In the genomic region with DNA sequence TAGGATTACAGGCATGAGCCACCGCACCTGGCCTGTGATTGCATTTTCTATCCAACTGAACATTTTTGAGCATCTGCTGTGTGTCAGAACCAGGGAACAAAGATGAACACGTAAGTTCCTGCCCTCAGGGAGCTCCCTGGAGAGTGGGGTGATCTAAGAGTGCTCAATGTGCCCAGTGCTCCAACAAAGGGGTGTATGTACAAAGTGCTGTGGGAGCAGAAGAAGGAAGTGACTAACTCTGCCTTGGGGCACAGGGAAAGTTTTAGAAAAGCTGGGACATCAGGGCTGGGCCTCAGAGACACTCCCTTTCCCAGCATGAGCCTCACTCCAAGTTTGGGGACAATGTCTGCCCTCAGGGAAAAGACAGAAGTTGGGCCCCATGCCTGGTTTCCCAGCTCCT, we compare ENCODE assay signal across 21 cellular contexts. TPM values are rescaled to one million over a fixed set of nuclear protein-coding genes. Genes with fewer than 3 reads are reported as not detected.
DNase-seq lines count a peak whose midpoint lies in the region; ATAC-seq and TF ChIP-seq lines count a peak whose summit lies in the region.
"Had no signal": no experiment of that assay in that cellular context is flagged by ENCODE, and none has a peak within 500 bp of the region (broad histone marks: within the 10 kb centered on the region; RNA-seq: fewer than 3 reads in every experiment).

No MANE protein-coding gene starts in this region.

- DNase-seq in MCF 10A (ENCODE audit: unreplicated experiment) (peak; percentile 98), breast epithelium (ENCODE audit: low spot score in 2 of 2) (no peak), RWPE2 (ENCODE audit: low spot score) (no peak), trophoblast cell (no peak), putamen (ENCODE audit: low spot score) (no peak), Calu3 (no peak)
- DNase-seq: Caco-2; CD4-positive, alpha-beta memory T cell; DND-41; NCI-H1092 treated with DMSO at 0.1 percent for 48 hours; NCI-H1436 treated with DMSO at 0.1 percent for 48 hours; NCI-H1930; NK-92 treated with Interleukin-12 subunit alpha and Interleukin-12 subunit beta, amount 100 ng/mL, for 24 hours; Peyer's patch; Right ventricle myocardium superior had no signal

- no peak overlapping the region for H2BK5ac ChIP-seq in trophoblast cell (ENCODE audit: low read depth, low read length, poor library complexity)

- no peaks in the 10 kb centered on the region for H3K79me2 ChIP-seq in trophoblast cell (ENCODE audit: control insufficient read depth, insufficient read depth, low read length, poor library complexity)

- no peak overlapping the region for H3K9ac ChIP-seq in trophoblast cell (ENCODE audit: low read length)
- H3K9ac ChIP-seq: BLaER1 treated with 17β-estradiol and CSF1 and Interleukin-3, amounts not matched to agents 10 nM and 100 nM had no signal

- CTCF ChIA-PET in MCF 10A (lab: Yijun Ruan, JAX) (interaction anchor here (0.7 to 1.2 kb wide), 3 partner anchors 11 to 53 kb away, joined by 3 to 4 read pairs (median 4); no protein-coding TSS in a partner anchor), Calu3 (lab: Charles Lee) (no interaction called here)

- H3K36me3 Mint-ChIP-seq in MCF 10A (ENCODE audit: insufficient read depth, unreplicated experiment) (peaks cover 4% of the 10 kb centered on the region), Calu3 (ENCODE audit: insufficient read depth, unreplicated experiment) (no peaks in the 10 kb centered on the region)
- H3K36me3 Mint-ChIP-seq: CD4-positive, alpha-beta memory T cell had no signal

- H3K4me3 Mint-ChIP-seq in MCF 10A (ENCODE audit: unreplicated experiment) = peak overlapping the region; percentile 34
- H3K4me3 Mint-ChIP-seq in Calu3 (ENCODE audit: low read depth, unreplicated experiment) = no peak overlapping the region
- H3K4me3 Mint-ChIP-seq: CD4-positive, alpha-beta memory T cell had no signal

- BruUV-seq in MCF 10A (replicated peaks; lab: Mats Ljungman, UMichigan) (no TSS peak), Calu3 (replicated peaks; lab: Mats Ljungman, UMichigan) (no TSS peak)

- H4K8ac ChIP-seq in trophoblast cell (ENCODE audit: low read depth, low read length) = no peak overlapping the region

- peak overlapping the region; percentile 73 for H2BK12ac ChIP-seq in trophoblast cell (ENCODE audit: low read length)

- H3K4me1 ChIP-seq in breast epithelium = no peaks in the 10 kb centered on the region
- H3K4me1 ChIP-seq in RWPE2 (ENCODE audit: insufficient read depth, poor library complexity, severe bottlenecking) = peaks cover 37% of the 10 kb centered on the region
- H3K4me1 ChIP-seq in trophoblast cell (ENCODE audit: control insufficient read depth in 1 of 2, insufficient read depth in 2 of 2, low read length in 2 of 2) = peaks cover 6 to 8% of the 10 kb centered on the region in 2 experiments
- H3K4me1 ChIP-seq: Peyer's patch had no signal

- peak overlapping the region; percentile 41 for H2AK5ac ChIP-seq in trophoblast cell (ENCODE audit: low read length)

- peak; percentile 78 for ATAC-seq in RWPE2 (ENCODE audit: low read depth)
- ATAC-seq in esophagus mucosa = peak; percentile 96
- no peak for ATAC-seq in HG03025 (IDR thresholded peaks at IDR 0.05; ENCODE audit: low FRiP score, unreplicated experiment)

- TF ChIP-seq POLR2A in breast epithelium (IDR thresholded peaks at IDR 0.05) = no peak

- H3K27me3 ChIP-seq in breast epithelium (no peaks in the 10 kb centered on the region), RWPE2 (ENCODE audit: insufficient read depth, poor library complexity, severe bottlenecking) (no peaks in the 10 kb centered on the region), trophoblast cell (ENCODE audit: insufficient read depth, low read length) (no peaks in the 10 kb centered on the region)
- H3K27me3 ChIP-seq: BLaER1 treated with 17β-estradiol and CSF1 and Interleukin-3, amounts not matched to agents 10 nM and 100 nM; Peyer's patch had no signal

- no peaks in the 10 kb centered on the region for H3K27me3 Mint-ChIP-seq in MCF 10A (ENCODE audit: insufficient read depth, unreplicated experiment)
- no peaks in the 10 kb centered on the region for H3K27me3 Mint-ChIP-seq in Calu3 (ENCODE audit: unreplicated experiment)

- no peak overlapping the region for H3K4me2 ChIP-seq in trophoblast cell (ENCODE audit: low read length)

- H3K79me1 ChIP-seq in trophoblast cell (ENCODE audit: low read length) = no peaks in the 10 kb centered on the region

- H3K18ac ChIP-seq in trophoblast cell (ENCODE audit: low read length) = no peak overlapping the region

- H3K4me3 ChIP-seq in breast epithelium (no peak overlapping the region), RWPE2 (ENCODE audit: severe bottlenecking) (no peak overlapping the region), trophoblast cell (ENCODE audit: low read depth, low read length) (no peak overlapping the region)
- H3K4me3 ChIP-seq: BLaER1 treated with 17β-estradiol and CSF1 and Interleukin-3, amounts not matched to agents 10 nM and 100 nM; HAP-1; Peyer's patch had no signal

- no peak overlapping the region for H4K91ac ChIP-seq in trophoblast cell (ENCODE audit: low read depth, low read length)

- TF ChIP-seq CTCF in MCF 10A (IDR thresholded peaks at IDR 0.05; ENCODE audit: unreplicated experiment) (no peak), breast epithelium (IDR thresholded peaks at IDR 0.05) (no peak), RWPE2 (IDR thresholded peaks at IDR 0.05; ENCODE audit: poor library complexity, severe bottlenecking) (no peak), Calu3 (IDR thresholded peaks at IDR 0.05; ENCODE audit: unreplicated experiment) (no peak)

- H3K9me3 ChIP-seq in breast epithelium (no peaks in the 10 kb centered on the region), RWPE2 (ENCODE audit: severe bottlenecking) (no peaks in the 10 kb centered on the region), trophoblast cell (ENCODE audit: insufficient read depth, low read depth, low read length) (no peaks in the 10 kb centered on the region)
- H3K9me3 ChIP-seq: BLaER1 treated with 17β-estradiol and CSF1 and Interleukin-3, amounts not matched to agents 10 nM and 100 nM; Caco-2; HAP-1; Peyer's patch had no signal

- H3K27ac ChIP-seq in breast epithelium (no peak overlapping the region), RWPE2 (ENCODE audit: poor library complexity, severe bottlenecking) (peak overlapping the region; percentile 80), trophoblast cell (ENCODE audit: low read depth, low read length) (no peak overlapping the region)
- H3K27ac ChIP-seq: 22Rv1; BLaER1 treated with 17β-estradiol and CSF1 and Interleukin-3, amounts not matched to agents 10 nM and 100 nM; Peyer's patch had no signal

- no peak overlapping the region for H3K14ac ChIP-seq in trophoblast cell (ENCODE audit: low read length)

- WGBS in trophoblast cell (ENCODE audit: extremely low coverage, insufficient coverage, insufficient read length) = no CpG with 5 or more reads among the region's 2 CpGs

- H2BK120ac ChIP-seq in trophoblast cell (ENCODE audit: insufficient read depth, low read length, poor library complexity) = no peak overlapping the region

- intact Hi-C loops in MCF 10A (cut with micrococcal nuclease) = no loop called here
- intact Hi-C loops in breast epithelium (cut with DNase I; ENCODE audit: low total_unique reads) = no loop called here
- intact Hi-C loops in Calu3 (cut with micrococcal nuclease; ENCODE audit: unreplicated experiment) = no loop called here

- H3K36me3 ChIP-seq in breast epithelium (no peaks in the 10 kb centered on the region), RWPE2 (ENCODE audit: low read depth) (no peaks in the 10 kb centered on the region), trophoblast cell (ENCODE audit: control insufficient read depth in 1 of 2, insufficient read depth in 2 of 2, low read length in 2 of 2) (no peaks in the 10 kb centered on the region)
- H3K36me3 ChIP-seq: BLaER1 treated with 17β-estradiol and CSF1 and Interleukin-3, amounts not matched to agents 10 nM and 100 nM; HAP-1; Peyer's patch had no signal

- H2AFZ ChIP-seq in trophoblast cell (ENCODE audit: insufficient read depth, low read length, poor library complexity) = no peak overlapping the region

- POLR2A ChIA-PET in MCF 10A (lab: Yijun Ruan, JAX) = interaction anchor here (0.7 to 14.4 kb wide), 10 partner anchors 9 to 535 kb away, joined by 3 to 269 read pairs (median 6); a partner anchor contains a TSS

- H3K4ac ChIP-seq in trophoblast cell (ENCODE audit: low read depth, low read length) = no peak overlapping the region

- no peak overlapping the region for H4K12ac ChIP-seq in trophoblast cell (ENCODE audit: low read depth, low read length)

- peaks cover 29% of the 10 kb centered on the region for H3K4me1 Mint-ChIP-seq in MCF 10A (ENCODE audit: insufficient read depth, unreplicated experiment)
- H3K4me1 Mint-ChIP-seq in Calu3 (ENCODE audit: low read depth, unreplicated experiment) = peaks cover 9% of the 10 kb centered on the region
- H3K4me1 Mint-ChIP-seq: CD4-positive, alpha-beta memory T cell had no signal

- H3K9me3 Mint-ChIP-seq in MCF 10A (ENCODE audit: unreplicated experiment) (no peaks in the 10 kb centered on the region), Calu3 (ENCODE audit: low read depth, unreplicated experiment) (no peaks in the 10 kb centered on the region)
- H3K9me3 Mint-ChIP-seq: CD4-positive, alpha-beta memory T cell had no signal

- H3K23ac ChIP-seq in trophoblast cell (ENCODE audit: low read length) = no peak overlapping the region

- peak overlapping the region; percentile 2 for H3K27ac Mint-ChIP-seq in MCF 10A (ENCODE audit: low read depth, unreplicated experiment)
- no peak overlapping the region for H3K27ac Mint-ChIP-seq in Calu3 (ENCODE audit: unreplicated experiment)
- H3K27ac Mint-ChIP-seq: CD4-positive, alpha-beta memory T cell had no signal

RNA-seq across cellular contexts. Expression of a gene that starts 27.6 kb away (rescaled TPM):
- 68.3 and 93.5 TPM in 2 replicates for total RNA-seq in MCF 10A (2022)
- total RNA-seq in breast epithelium = 10 to 100 TPM in 1 of 3 donors, 1 to 10 TPM in 1, under 1 TPM in 1; 0.48 to 10.7 (median 1.6) TPM
- total RNA-seq in esophagus mucosa = 39.6 TPM
- 8.1 and 8.4 TPM in 2 replicates for polyA plus RNA-seq in trophoblast cell (2013)
- not detected in 2 replicates for total RNA-seq in Calu3 (2022)
- total RNA-seq: Caco-2; CD4-positive, alpha-beta memory T cell; NCI-H460; Peyer's patch had no signal
- polyA plus RNA-seq: CD4-positive, alpha-beta memory T cell had no signal
